ENCODE assay signal across 8 cellular contexts in the genomic region with DNA sequence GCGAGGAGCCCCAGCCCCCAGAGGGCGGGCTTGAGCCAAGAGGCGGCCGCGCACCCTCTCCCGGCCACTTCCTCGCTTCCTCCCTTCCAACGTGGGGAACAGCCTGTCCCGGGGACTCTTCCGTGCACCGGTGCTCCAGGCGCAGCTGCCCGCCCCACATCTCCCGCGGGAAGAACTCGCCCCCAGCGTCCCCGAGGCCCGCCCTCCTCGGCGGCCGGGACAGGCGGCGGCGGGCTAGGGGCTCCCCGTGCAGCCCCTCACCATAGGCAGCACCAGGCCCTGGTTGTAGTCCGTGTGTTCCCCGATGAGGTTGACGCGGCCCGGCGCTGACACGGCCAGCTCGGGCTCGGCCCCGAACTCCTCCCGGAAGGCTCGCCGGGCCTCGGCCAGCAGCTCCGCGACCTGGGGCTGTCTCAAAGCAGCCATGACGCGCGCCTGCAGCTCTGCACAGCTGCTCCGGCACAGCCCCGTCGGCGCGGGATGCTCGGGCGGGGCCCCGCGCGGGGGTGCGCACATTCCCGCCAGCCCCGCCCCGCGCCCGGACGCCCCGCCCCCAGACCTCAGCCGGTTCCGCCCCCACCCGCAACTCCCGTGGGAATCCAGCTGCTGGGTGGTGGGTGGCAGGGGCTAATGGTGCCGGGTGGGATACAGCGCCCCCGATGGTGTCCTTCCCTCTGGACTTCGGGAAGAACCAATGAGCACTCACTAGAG. TPM values are rescaled to one million over a fixed set of nuclear protein-coding genes. Genes with fewer than 3 reads are reported as not detected.
DNase-seq lines count a peak whose midpoint lies in the region; ATAC-seq lines count a peak whose summit lies in the region.

Gene GALK1 (minus strand): TSS at position 482 of the 711 bp plus-strand sequence. CDS start 56 bp downstream, at position 426.

- ATAC-seq in GM18858 (IDR thresholded peaks at IDR 0.05; ENCODE audit: unreplicated experiment), result no peak

- H3K4me3 ChIP-seq in GM08714 (ENCODE audit: low read length) (peak within 1 kb of the TSS; percentile 86), H7 (ENCODE audit: insufficient read depth, low read depth, low read length) (peak within 1 kb of the TSS; percentile 78)

- DNase-seq in H7 (peak; percentile 95), NCI-H1105 (lab: John Stamatoyannopoulos, UW) (peak; percentile 35), cerebellar cortex (ENCODE audit: low spot score) (peak; percentile 49), kidney tubule cell (ENCODE audit: low spot score) (peak; percentile 66)
- DNase-seq in activated CD4-positive, CD25-positive, alpha-beta regulatory T cell (lab: John Stamatoyannopoulos, UW), result peak; percentile 44 to 61 (median 54)
- DNase-seq in stimulated activated CD4-positive, alpha-beta T cell treated with anti-CD3 and anti-CD28 coated beads, Interleukin-1b, Interleukin-23, amount 100 ng/mL, for 24 hours (ENCODE audit: low read depth in 4 of 4, low spot score in 1 of 4), result peak in 3 of 4 experiments; percentile 57 to 71 (median 64)

- no peaks in the 10 kb centered on the region for H3K36me3 ChIP-seq in H7 (replicated peaks; ENCODE audit: control insufficient read depth, insufficient read depth, low read length)

- H3K27me3 ChIP-seq in H7 (ENCODE audit: control insufficient read depth, insufficient read depth, low read length), result no peaks in the 10 kb centered on the region

RNA-seq across cellular contexts. Expression of gene GALK1, which starts in this region (rescaled TPM):
- 43.4 and 47.2 TPM in 2 replicates for total RNA-seq in H7 (2014; rRNA removed; shearing (Covaris generic))

Comparison
In these comparisons a context has a peak if more than half of its experiments do, and no peak if none do; other contexts are left out.
1. DNase-seq: peak in every context shown above with its lines; median percentile 95 in H7; 66 in kidney tubule cell; 64 in stimulated activated CD4-positive, alpha-beta T cell treated with anti-CD3 and anti-CD28 coated beads, Interleukin-1b, Interleukin-23, amount 100 ng/mL, for 24 hours; 54 in activated CD4-positive, CD25-positive, alpha-beta regulatory T cell; 49 in cerebellar cortex; 35 in NCI-H1105.